In the genomic region with DNA sequence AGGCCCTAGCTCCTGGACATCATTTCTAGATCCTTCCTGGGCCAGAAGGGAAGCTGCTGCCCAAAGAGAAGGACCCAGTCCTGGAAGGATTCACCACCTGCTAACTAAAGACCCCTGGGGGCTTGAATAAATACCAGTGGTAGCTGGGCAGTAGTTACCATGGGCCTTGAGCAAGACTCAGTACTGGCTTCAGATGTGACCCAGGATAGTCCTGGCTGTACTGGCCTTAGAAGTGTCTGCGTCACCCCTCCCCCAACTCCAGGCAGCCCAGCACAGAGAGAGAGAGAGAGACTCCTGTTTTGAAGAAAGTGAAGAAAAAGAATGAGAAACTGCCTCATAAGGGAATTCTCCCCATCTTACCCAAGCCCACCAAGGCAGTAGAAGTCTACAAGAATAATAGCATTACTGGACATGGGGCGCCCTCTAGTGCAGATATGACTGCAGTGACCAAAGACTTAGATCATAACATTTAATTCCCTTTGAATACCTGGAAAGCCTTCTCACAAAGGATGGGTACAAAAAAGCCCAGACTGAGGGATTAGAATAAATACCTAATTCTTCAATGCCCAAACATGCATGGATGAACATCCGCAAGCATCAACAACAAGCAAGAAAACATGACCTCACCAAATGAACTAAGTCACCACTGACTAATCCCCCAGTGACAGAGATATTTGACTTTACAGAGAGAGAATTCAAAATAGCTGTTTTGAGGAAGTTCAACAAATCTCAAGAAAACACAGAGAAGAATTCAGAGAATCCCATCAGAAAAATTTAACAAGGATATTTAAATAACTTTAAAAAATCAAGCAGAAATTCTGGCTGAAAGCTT, we compare ENCODE assay signal across 8 cellular contexts.
DNase-seq lines count a peak whose midpoint lies in the region; ATAC-seq and TF ChIP-seq lines count a peak whose summit lies in the region.

No MANE protein-coding gene starts in this region.

- CTCF ChIA-PET in OCI-LY7 (lab: Charles Lee; ENCODE audit: unreplicated experiment), result no interaction called here
- CTCF ChIA-PET in activated naive CD4-positive, alpha-beta T cell treated with anti-CD3 and anti-CD28 coated beads, Interleukin-2, amount 10 ng/mL, durations not matched to agents 7 days and 5 days (lab: Charles Lee), result interaction anchor here (0.5 to 1.9 kb wide), 15 partner anchors 9 to 803 kb away, joined by 3 to 11 read pairs (median 3); no protein-coding TSS in a partner anchor

- no peaks in the 10 kb centered on the region for H3K36me3 ChIP-seq in OCI-LY7 (ENCODE audit: insufficient read depth, low read length)
- H3K36me3 ChIP-seq in iPS DF 6.9 (ENCODE audit: control insufficient read depth, insufficient read depth, low read length), result no peaks in the 10 kb centered on the region

- H4K20me1 ChIP-seq in OCI-LY7 (ENCODE audit: insufficient read depth, low read length), result no peaks in the 10 kb centered on the region

- H3K79me2 ChIP-seq in OCI-LY7 (ENCODE audit: insufficient read depth, low read depth, low read length), result no peaks in the 10 kb centered on the region

- intact Hi-C loops in OCI-LY7 (cut with micrococcal nuclease; ENCODE audit: unreplicated experiment), result loop anchor here (1.0 to 5.0 kb wide), 5 partner anchors 67 to 797 kb away; no protein-coding TSS in a partner anchor

- H2AFZ ChIP-seq in OCI-LY7 (ENCODE audit: low read length), result no peak overlapping the region

- H3K27ac ChIP-seq in OCI-LY7 (ENCODE audit: low read depth, low read length, poor library complexity, severe bottlenecking) (no peak overlapping the region), iPS DF 6.9 (ENCODE audit: low read length) (no peak overlapping the region)

- peak; percentile 49 to 83 (median 69) for DNase-seq in NCI-H1417 (lab: John Stamatoyannopoulos, UW)
- DNase-seq in NCI-H1417 treated with DMSO at 0.1 percent for 48 hours (lab: John Stamatoyannopoulos, UW), result no peak
- DNase-seq in OCI-LY7 (ENCODE audit: low spot score), result peak; percentile 77
- DNase-seq in activated naive CD4-positive, alpha-beta T cell treated with anti-CD3 and anti-CD28 coated beads, Interleukin-2, amount 10 ng/mL, durations not matched to agents 7 days and 5 days, result peak; percentile 68
- DNase-seq in iPS DF 6.9 (ENCODE audit: low read depth, low spot score), result peak; percentile 52
- peak; percentile 29 for DNase-seq in stimulated activated CD4-positive, alpha-beta T cell treated with anti-CD3 and anti-CD28 coated beads, Interleukin-4, amount 100 ng/mL, for 1 hour

- WGBS in iPS DF 6.9 (ENCODE audit: insufficient coverage, insufficient read length), result no CpG with 5 or more reads among the region's 3 CpGs

- H3K4me3 ChIP-seq in OCI-LY7 (ENCODE audit: low read depth, low read length, poor library complexity, severe bottlenecking) (no peak overlapping the region), iPS DF 6.9 (ENCODE audit: low read length) (no peak overlapping the region)

- TF ChIP-seq CTCF in OCI-LY7 (conservative IDR thresholded peaks at IDR 0.05; ENCODE audit: low read length), result peak; percentile 98

- no peaks in the 10 kb centered on the region for H3K4me1 Mint-ChIP-seq in activated naive CD4-positive, alpha-beta T cell treated with anti-CD3 and anti-CD28 coated beads, Interleukin-2, amount 10 ng/mL, durations not matched to agents 7 days and 5 days

- no peak for ATAC-seq in GM18498 (IDR thresholded peaks at IDR 0.05; ENCODE audit: unreplicated experiment)

- no peak overlapping the region for H3K27ac Mint-ChIP-seq in activated naive CD4-positive, alpha-beta T cell treated with anti-CD3 and anti-CD28 coated beads, Interleukin-2, amount 10 ng/mL, durations not matched to agents 7 days and 5 days

- POLR2A ChIA-PET in OCI-LY7 (lab: Charles Lee), result interaction anchor here (0.5 kb wide), 1 partner anchor 769 kb away, joined by 3 read pairs; no protein-coding TSS in a partner anchor

- TF ChIP-seq RAD21 in Ishikawa (IDR thresholded peaks at IDR 0.05; ENCODE audit: low read depth), result peak; percentile 89

- H3K4me2 ChIP-seq in OCI-LY7 (ENCODE audit: low read length), result no peak overlapping the region

- H3K9me3 ChIP-seq in OCI-LY7 (ENCODE audit: low read length), result peaks cover 4% of the 10 kb centered on the region; the same call in 1 of the 2 replicates
- no peaks in the 10 kb centered on the region for H3K9me3 ChIP-seq in iPS DF 6.9 (ENCODE audit: control insufficient read depth, insufficient read depth, low read length)

- no peak for TF ChIP-seq EP300 in Ishikawa (IDR thresholded peaks at IDR 0.05; ENCODE audit: borderline replicate concordance)

- no peaks in the 10 kb centered on the region for H3K27me3 ChIP-seq in iPS DF 6.9 (ENCODE audit: control insufficient read depth, insufficient read depth, low read length)

- peaks cover 16% of the 10 kb centered on the region for H3K27me3 Mint-ChIP-seq in activated naive CD4-positive, alpha-beta T cell treated with anti-CD3 and anti-CD28 coated beads, Interleukin-2, amount 10 ng/mL, durations not matched to agents 7 days and 5 days

- BruUV-seq in OCI-LY7 (replicated peaks; lab: Mats Ljungman, UMichigan), result no TSS peak

- no peak overlapping the region for H3K4me3 Mint-ChIP-seq in activated naive CD4-positive, alpha-beta T cell treated with anti-CD3 and anti-CD28 coated beads, Interleukin-2, amount 10 ng/mL, durations not matched to agents 7 days and 5 days

- no peaks in the 10 kb centered on the region for H3K9me3 Mint-ChIP-seq in activated naive CD4-positive, alpha-beta T cell treated with anti-CD3 and anti-CD28 coated beads, Interleukin-2, amount 10 ng/mL, durations not matched to agents 7 days and 5 days

- H3K36me3 Mint-ChIP-seq in activated naive CD4-positive, alpha-beta T cell treated with anti-CD3 and anti-CD28 coated beads, Interleukin-2, amount 10 ng/mL, durations not matched to agents 7 days and 5 days, result no peaks in the 10 kb centered on the region

- no peaks in the 10 kb centered on the region for H3K4me1 ChIP-seq in OCI-LY7 (ENCODE audit: insufficient read depth, low read length, poor library complexity, severe bottlenecking)
- H3K4me1 ChIP-seq in iPS DF 6.9 (ENCODE audit: control insufficient read depth, insufficient read depth, low read length), result no peaks in the 10 kb centered on the region

- H3K9me2 ChIP-seq in OCI-LY7 (ENCODE audit: insufficient read depth, low read length), result no peaks in the 10 kb centered on the region

TF ChIP-seq in Ishikawa, 13 proteins besides CTCF, POLR2A, EP300 and RAD21:
- no peak for TF ChIP-seq ZBTB7A (IDR thresholded peaks at IDR 0.05; ENCODE audit: low read depth)
- no peak for TF ChIP-seq YY1 (IDR thresholded peaks at IDR 0.05; ENCODE audit: low read depth)
- TF ChIP-seq TAF1 (IDR thresholded peaks at IDR 0.05; ENCODE audit: low read depth), result no peak
- TF ChIP-seq TEAD4 (IDR thresholded peaks at IDR 0.05), result no peak
- TF ChIP-seq TCF12 (IDR thresholded peaks at IDR 0.05; ENCODE audit: low read depth), result no peak
- no peak for TF ChIP-seq MAX (IDR thresholded peaks at IDR 0.05)
- TF ChIP-seq, protein P1, sequence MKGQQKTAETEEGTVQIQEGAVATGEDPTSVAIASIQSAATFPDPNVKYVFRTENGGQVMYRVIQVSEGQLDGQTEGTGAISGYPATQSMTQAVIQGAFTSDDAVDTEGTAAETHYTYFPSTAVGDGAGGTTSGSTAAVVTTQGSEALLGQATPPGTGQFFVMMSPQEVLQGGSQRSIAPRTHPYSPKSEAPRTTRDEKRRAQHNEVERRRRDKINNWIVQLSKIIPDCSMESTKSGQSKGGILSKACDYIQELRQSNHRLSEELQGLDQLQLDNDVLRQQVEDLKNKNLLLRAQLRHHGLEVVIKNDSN (IDR thresholded peaks at IDR 0.05), result no peak
- TF ChIP-seq EGR1 (IDR thresholded peaks at IDR 0.05), result no peak
- TF ChIP-seq, protein P2, sequence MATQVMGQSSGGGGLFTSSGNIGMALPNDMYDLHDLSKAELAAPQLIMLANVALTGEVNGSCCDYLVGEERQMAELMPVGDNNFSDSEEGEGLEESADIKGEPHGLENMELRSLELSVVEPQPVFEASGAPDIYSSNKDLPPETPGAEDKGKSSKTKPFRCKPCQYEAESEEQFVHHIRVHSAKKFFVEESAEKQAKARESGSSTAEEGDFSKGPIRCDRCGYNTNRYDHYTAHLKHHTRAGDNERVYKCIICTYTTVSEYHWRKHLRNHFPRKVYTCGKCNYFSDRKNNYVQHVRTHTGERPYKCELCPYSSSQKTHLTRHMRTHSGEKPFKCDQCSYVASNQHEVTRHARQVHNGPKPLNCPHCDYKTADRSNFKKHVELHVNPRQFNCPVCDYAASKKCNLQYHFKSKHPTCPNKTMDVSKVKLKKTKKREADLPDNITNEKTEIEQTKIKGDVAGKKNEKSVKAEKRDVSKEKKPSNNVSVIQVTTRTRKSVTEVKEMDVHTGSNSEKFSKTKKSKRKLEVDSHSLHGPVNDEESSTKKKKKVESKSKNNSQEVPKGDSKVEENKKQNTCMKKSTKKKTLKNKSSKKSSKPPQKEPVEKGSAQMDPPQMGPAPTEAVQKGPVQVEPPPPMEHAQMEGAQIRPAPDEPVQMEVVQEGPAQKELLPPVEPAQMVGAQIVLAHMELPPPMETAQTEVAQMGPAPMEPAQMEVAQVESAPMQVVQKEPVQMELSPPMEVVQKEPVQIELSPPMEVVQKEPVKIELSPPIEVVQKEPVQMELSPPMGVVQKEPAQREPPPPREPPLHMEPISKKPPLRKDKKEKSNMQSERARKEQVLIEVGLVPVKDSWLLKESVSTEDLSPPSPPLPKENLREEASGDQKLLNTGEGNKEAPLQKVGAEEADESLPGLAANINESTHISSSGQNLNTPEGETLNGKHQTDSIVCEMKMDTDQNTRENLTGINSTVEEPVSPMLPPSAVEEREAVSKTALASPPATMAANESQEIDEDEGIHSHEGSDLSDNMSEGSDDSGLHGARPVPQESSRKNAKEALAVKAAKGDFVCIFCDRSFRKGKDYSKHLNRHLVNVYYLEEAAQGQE (IDR thresholded peaks at IDR 0.05; ENCODE audit: low read depth), result no peak
- TF ChIP-seq CREB1 (IDR thresholded peaks at IDR 0.05; ENCODE audit: low read depth), result no peak
- no peak for TF ChIP-seq NFIC (IDR thresholded peaks at IDR 0.05)
- TF ChIP-seq FOXM1 (IDR thresholded peaks at IDR 0.05; ENCODE audit: borderline replicate concordance, low read depth), result no peak
- no peak for TF ChIP-seq CEBPB (IDR thresholded peaks at IDR 0.05)
